In the genomic region with DNA sequence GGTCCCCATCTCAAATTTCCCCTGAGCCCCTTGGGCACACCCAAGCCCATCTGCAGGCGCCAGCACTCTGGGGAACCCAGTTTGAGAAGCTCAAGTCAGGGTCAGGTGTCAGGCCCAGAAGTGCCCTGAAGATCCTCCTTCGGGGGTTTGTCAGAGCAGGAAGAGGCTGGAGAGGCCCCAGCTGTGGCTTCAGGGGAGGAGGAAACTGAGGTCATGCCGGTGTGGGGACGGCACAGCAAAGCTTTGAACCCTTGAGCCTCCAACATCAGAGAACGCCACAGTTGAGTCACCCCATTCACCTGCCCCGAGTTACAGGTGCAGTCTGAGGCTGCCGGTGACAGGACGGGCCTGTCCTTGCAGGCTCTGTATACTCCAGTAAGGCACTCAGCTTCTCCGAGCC, we compare ENCODE assay signal across 1 cellular context.
TF ChIP-seq lines count a peak whose summit lies in the region.

No MANE protein-coding gene starts in this region.

TF ChIP-seq in HCT116, 20 proteins besides CTCF, POLR2A, EP300 and RAD21 (continued from another document):
- TF ChIP-seq, protein P1, sequence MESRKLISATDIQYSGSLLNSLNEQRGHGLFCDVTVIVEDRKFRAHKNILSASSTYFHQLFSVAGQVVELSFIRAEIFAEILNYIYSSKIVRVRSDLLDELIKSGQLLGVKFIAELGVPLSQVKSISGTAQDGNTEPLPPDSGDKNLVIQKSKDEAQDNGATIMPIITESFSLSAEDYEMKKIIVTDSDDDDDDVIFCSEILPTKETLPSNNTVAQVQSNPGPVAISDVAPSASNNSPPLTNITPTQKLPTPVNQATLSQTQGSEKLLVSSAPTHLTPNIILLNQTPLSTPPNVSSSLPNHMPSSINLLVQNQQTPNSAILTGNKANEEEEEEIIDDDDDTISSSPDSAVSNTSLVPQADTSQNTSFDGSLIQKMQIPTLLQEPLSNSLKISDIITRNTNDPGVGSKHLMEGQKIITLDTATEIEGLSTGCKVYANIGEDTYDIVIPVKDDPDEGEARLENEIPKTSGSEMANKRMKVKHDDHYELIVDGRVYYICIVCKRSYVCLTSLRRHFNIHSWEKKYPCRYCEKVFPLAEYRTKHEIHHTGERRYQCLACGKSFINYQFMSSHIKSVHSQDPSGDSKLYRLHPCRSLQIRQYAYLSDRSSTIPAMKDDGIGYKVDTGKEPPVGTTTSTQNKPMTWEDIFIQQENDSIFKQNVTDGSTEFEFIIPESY (IDR thresholded peaks at IDR 0.05; ENCODE audit: extremely low read depth, insufficient replicate concordance, low read length): no peak
- no peak for TF ChIP-seq EGR1 (IDR thresholded peaks at IDR 0.05; ENCODE audit: low read depth)
- TF ChIP-seq ZFX (IDR thresholded peaks at IDR 0.05): no peak
- TF ChIP-seq, protein P2, sequence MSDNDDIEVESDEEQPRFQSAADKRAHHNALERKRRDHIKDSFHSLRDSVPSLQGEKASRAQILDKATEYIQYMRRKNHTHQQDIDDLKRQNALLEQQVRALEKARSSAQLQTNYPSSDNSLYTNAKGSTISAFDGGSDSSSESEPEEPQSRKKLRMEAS (IDR thresholded peaks at IDR 0.05): no peak
- TF ChIP-seq JUND (IDR thresholded peaks at IDR 0.05): no peak
- no peak for TF ChIP-seq ELF1 (IDR thresholded peaks at IDR 0.05; ENCODE audit: borderline replicate concordance, low read depth)
